In the genomic region with DNA sequence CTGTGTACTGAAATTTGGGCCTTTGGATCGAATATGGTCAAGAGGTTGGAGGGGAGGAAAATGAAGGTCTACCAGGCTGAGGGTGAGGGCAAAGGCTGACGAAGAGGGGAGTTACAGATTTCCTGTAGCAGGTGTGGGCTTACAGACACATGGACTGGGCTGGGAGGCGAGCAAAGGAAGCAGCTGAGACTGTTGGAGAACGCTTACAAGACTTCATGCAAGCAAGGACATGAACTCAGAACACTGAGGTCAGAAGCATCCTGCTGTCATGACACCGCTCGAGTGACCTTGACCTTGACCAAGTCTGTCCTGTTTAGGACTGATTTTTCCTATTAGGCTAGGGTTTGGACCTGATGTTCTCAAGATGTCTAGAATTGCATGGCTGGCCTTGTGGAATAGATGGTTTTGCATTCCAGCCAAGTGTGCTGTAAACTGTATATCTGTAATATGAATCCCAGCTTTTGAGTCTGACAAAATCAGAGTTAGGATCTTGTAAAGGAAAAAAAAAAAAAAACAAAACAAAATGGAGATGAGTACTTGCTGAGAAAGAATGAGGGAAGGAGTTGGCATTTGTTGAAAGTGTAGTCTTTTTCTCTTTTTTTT, we compare ENCODE assay signal across 1 cellular context.
TF ChIP-seq lines count a peak whose summit lies in the region.

No MANE protein-coding gene starts in this region.

TF ChIP-seq in HepG2, 621 proteins besides CTCF, POLR2A, EP300 and RAD21:
- peak; percentile 83 for TF ChIP-seq RARA (CRISPR knock-in tag; IDR thresholded peaks at IDR 0.05)
- no peak for TF ChIP-seq ZBTB21 (CRISPR knock-in tag; IDR thresholded peaks at IDR 0.05)
- peak; percentile 15; the same call in 1 of the 2 replicates for TF ChIP-seq RXRA (CRISPR knock-in tag; IDR thresholded peaks at IDR 0.05)
- TF ChIP-seq RXRB (CRISPR knock-in tag; IDR thresholded peaks at IDR 0.05; ENCODE audit: borderline replicate concordance), result peak; percentile 48; the same call in 1 of the 2 replicates
- no peak for TF ChIP-seq MED8 (CRISPR knock-in tag; IDR thresholded peaks at IDR 0.05; ENCODE audit: insufficient replicate concordance)
- TF ChIP-seq, protein P1, sequence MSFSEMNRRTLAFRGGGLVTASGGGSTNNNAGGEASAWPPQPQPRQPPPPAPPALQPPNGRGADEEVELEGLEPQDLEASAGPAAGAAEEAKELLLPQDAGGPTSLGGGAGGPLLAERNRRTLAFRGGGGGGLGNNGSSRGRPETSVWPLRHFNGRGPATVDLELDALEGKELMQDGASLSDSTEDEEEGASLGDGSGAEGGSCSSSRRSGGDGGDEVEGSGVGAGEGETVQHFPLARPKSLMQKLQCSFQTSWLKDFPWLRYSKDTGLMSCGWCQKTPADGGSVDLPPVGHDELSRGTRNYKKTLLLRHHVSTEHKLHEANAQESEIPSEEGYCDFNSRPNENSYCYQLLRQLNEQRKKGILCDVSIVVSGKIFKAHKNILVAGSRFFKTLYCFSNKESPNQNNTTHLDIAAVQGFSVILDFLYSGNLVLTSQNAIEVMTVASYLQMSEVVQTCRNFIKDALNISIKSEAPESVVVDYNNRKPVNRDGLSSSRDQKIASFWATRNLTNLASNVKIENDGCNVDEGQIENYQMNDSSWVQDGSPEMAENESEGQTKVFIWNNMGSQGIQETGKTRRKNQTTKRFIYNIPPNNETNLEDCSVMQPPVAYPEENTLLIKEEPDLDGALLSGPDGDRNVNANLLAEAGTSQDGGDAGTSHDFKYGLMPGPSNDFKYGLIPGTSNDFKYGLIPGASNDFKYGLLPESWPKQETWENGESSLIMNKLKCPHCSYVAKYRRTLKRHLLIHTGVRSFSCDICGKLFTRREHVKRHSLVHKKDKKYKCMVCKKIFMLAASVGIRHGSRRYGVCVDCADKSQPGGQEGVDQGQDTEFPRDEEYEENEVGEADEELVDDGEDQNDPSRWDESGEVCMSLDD (CRISPR knock-in tag; IDR thresholded peaks at IDR 0.05; ENCODE audit: borderline replicate concordance), result no peak
- 0 out of 2 replicates have a peak, but pooled peaks have one; percentile 54 for TF ChIP-seq SSRP1 (CRISPR knock-in tag; IDR thresholded peaks at IDR 0.05)
- no peak for TF ChIP-seq ZNF382 (CRISPR knock-in tag; IDR thresholded peaks at IDR 0.05; ENCODE audit: borderline replicate concordance)
- TF ChIP-seq, protein P2, sequence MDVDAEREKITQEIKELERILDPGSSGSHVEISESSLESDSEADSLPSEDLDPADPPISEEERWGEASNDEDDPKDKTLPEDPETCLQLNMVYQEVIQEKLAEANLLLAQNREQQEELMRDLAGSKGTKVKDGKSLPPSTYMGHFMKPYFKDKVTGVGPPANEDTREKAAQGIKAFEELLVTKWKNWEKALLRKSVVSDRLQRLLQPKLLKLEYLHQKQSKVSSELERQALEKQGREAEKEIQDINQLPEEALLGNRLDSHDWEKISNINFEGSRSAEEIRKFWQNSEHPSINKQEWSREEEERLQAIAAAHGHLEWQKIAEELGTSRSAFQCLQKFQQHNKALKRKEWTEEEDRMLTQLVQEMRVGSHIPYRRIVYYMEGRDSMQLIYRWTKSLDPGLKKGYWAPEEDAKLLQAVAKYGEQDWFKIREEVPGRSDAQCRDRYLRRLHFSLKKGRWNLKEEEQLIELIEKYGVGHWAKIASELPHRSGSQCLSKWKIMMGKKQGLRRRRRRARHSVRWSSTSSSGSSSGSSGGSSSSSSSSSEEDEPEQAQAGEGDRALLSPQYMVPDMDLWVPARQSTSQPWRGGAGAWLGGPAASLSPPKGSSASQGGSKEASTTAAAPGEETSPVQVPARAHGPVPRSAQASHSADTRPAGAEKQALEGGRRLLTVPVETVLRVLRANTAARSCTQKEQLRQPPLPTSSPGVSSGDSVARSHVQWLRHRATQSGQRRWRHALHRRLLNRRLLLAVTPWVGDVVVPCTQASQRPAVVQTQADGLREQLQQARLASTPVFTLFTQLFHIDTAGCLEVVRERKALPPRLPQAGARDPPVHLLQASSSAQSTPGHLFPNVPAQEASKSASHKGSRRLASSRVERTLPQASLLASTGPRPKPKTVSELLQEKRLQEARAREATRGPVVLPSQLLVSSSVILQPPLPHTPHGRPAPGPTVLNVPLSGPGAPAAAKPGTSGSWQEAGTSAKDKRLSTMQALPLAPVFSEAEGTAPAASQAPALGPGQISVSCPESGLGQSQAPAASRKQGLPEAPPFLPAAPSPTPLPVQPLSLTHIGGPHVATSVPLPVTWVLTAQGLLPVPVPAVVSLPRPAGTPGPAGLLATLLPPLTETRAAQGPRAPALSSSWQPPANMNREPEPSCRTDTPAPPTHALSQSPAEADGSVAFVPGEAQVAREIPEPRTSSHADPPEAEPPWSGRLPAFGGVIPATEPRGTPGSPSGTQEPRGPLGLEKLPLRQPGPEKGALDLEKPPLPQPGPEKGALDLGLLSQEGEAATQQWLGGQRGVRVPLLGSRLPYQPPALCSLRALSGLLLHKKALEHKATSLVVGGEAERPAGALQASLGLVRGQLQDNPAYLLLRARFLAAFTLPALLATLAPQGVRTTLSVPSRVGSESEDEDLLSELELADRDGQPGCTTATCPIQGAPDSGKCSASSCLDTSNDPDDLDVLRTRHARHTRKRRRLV (CRISPR knock-in tag; IDR thresholded peaks at IDR 0.05), result no peak
- peak; percentile 38 for TF ChIP-seq SKI (IDR thresholded peaks at IDR 0.05; ENCODE audit: partially characterized antibody)
- TF ChIP-seq, protein P3, sequence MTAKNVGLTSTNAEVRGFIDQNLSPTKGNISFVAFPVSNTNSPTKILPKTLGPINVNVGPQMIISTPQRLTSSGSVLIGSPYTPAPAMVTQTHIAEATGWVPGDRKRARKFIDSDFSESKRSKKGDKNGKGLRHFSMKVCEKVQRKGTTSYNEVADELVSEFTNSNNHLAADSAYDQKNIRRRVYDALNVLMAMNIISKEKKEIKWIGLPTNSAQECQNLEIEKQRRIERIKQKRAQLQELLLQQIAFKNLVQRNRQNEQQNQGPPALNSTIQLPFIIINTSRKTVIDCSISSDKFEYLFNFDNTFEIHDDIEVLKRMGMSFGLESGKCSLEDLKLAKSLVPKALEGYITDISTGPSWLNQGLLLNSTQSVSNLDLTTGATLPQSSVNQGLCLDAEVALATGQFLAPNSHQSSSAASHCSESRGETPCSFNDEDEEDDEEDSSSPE (CRISPR knock-in tag; IDR thresholded peaks at IDR 0.05), result no peak
- TF ChIP-seq ZNF644 (CRISPR knock-in tag; IDR thresholded peaks at IDR 0.05; ENCODE audit: low read depth), result no peak
